ENCODE assay signal across 10 cellular contexts in genomic region chr2:172196768-172197322, GRCh38.
DNase-seq lines count a peak whose midpoint lies in the region; ATAC-seq, FAIRE-seq and TF ChIP-seq lines count a peak whose summit lies in the region.
"Had no signal": no experiment of that assay in that cellular context is flagged by ENCODE, and none has a peak within 500 bp of the region (broad histone marks: within the 10 kb centered on the region; RNA-seq: fewer than 3 reads in every experiment).

No MANE protein-coding gene starts in this region.

- TF ChIP-seq CTCF in AG09319 (IDR thresholded peaks at IDR 0.05; ENCODE audit: low read depth, low read length) (no peak), MM.1S (IDR thresholded peaks at IDR 0.05; ENCODE audit: low read length) (no peak), natural killer cell (IDR thresholded peaks at IDR 0.05) (no peak)

- no peak overlapping the region for H3K27ac ChIP-seq in MM.1S (ENCODE audit: low read length)
- H3K27ac ChIP-seq: ovary had no signal

- H3F3A ChIP-seq in MM.1S (ENCODE audit: insufficient read depth, low read length), result no peaks in the 10 kb centered on the region

- H3K4me3 Mint-ChIP-seq in activated naive CD4-positive, alpha-beta T cell treated with anti-CD3 and anti-CD28 coated beads, Interleukin-2, amount 50 U/mL, for 24 hours, result peak overlapping the region; percentile 31
- no peak overlapping the region for H3K4me3 Mint-ChIP-seq in natural killer cell

- H3K4me2 ChIP-seq in MM.1S (ENCODE audit: low read depth, low read length), result no peak overlapping the region

- intact Hi-C loops in natural killer cell (cut with micrococcal nuclease), result no loop called here

- peaks cover 8% of the 10 kb centered on the region for H3K4me1 Mint-ChIP-seq in activated naive CD4-positive, alpha-beta T cell treated with anti-CD3 and anti-CD28 coated beads, Interleukin-2, amount 50 U/mL, for 24 hours
- peaks cover 14 to 17% of the 10 kb centered on the region in 2 donors for H3K4me1 Mint-ChIP-seq in natural killer cell

- DNase-seq in AG09319 (ENCODE audit: extremely low read depth, low read depth) (peak; percentile 12), MM.1S (peak; percentile 37), natural killer cell (no peak), ecto neural progenitor cell (ENCODE audit: low spot score) (no peak), frontal cortex (ENCODE audit: low spot score in 2 of 2) (no peak)
- no peak for DNase-seq in activated effector memory CD4-positive, alpha-beta T cell treated with anti-CD3 and anti-CD28 coated beads, Interleukin-2, amount 50 U/mL, for 16 hours
- DNase-seq: ovary had no signal

- no peak overlapping the region for H3K27ac Mint-ChIP-seq in activated naive CD4-positive, alpha-beta T cell treated with anti-CD3 and anti-CD28 coated beads, Interleukin-2, amount 50 U/mL, for 24 hours
- peak overlapping the region in 1 of 2 donors; percentile 42 for H3K27ac Mint-ChIP-seq in natural killer cell

- H3K4me3 ChIP-seq in MM.1S (ENCODE audit: low read length), result no peak overlapping the region
- H3K4me3 ChIP-seq: ovary had no signal

- peaks cover 26% of the 10 kb centered on the region for H3K9me3 Mint-ChIP-seq in activated naive CD4-positive, alpha-beta T cell treated with anti-CD3 and anti-CD28 coated beads, Interleukin-2, amount 50 U/mL, for 24 hours
- H3K9me3 Mint-ChIP-seq in natural killer cell, result peaks cover 8 to 14% of the 10 kb centered on the region in 2 donors

- H3K79me2 ChIP-seq in MM.1S (ENCODE audit: low read length), result no peaks in the 10 kb centered on the region

- FAIRE-seq in frontal cortex (lab: Jason Lieb, UNC), result no peak
- FAIRE-seq: endothelial cell of umbilical vein had no signal

- ATAC-seq in natural killer cell, result peak; percentile 72 to 82 (median 79)
- ATAC-seq in HG03460 (IDR thresholded peaks at IDR 0.05; ENCODE audit: unreplicated experiment), result no peak

- H2AFZ ChIP-seq in MM.1S (ENCODE audit: low read length), result no peak overlapping the region

- peaks cover 2% of the 10 kb centered on the region for H3K27me3 Mint-ChIP-seq in activated naive CD4-positive, alpha-beta T cell treated with anti-CD3 and anti-CD28 coated beads, Interleukin-2, amount 50 U/mL, for 24 hours
- H3K27me3 Mint-ChIP-seq in natural killer cell (ENCODE audit: low read depth in 2 of 2), result peaks cover 14 to 15% of the 10 kb centered on the region in 2 donors

- H3K36me3 Mint-ChIP-seq in activated naive CD4-positive, alpha-beta T cell treated with anti-CD3 and anti-CD28 coated beads, Interleukin-2, amount 50 U/mL, for 24 hours, result peaks cover 15% of the 10 kb centered on the region
- peaks cover 26% of the 10 kb centered on the region for H3K36me3 Mint-ChIP-seq in natural killer cell

- H3K36me3 ChIP-seq in MM.1S (replicated peaks; ENCODE audit: insufficient read depth, low read length), result no peaks in the 10 kb centered on the region
- H3K36me3 ChIP-seq: ovary had no signal

- H3K9ac ChIP-seq in MM.1S (ENCODE audit: low read length), result no peak overlapping the region

- no peaks in the 10 kb centered on the region for H4K20me1 ChIP-seq in MM.1S (ENCODE audit: insufficient read depth, low read length)

- no peaks in the 10 kb centered on the region for H3K9me3 ChIP-seq in MM.1S (replicated peaks; ENCODE audit: insufficient read depth, low read length)
- H3K9me3 ChIP-seq: ovary had no signal

- H3K4me1 ChIP-seq in MM.1S (ENCODE audit: low read length), result no peaks in the 10 kb centered on the region

- H3K9me2 ChIP-seq in MM.1S (replicated peaks; ENCODE audit: insufficient read depth, low read length), result no peaks in the 10 kb centered on the region

- H3K27me3 ChIP-seq in MM.1S (replicated peaks; ENCODE audit: insufficient read depth, low read length), result no peaks in the 10 kb centered on the region
- H3K27me3 ChIP-seq: ovary had no signal

Comparison
In these comparisons a context has a peak if more than half of its experiments do, and no peak if none do; other contexts are left out.
1. DNase-seq: peak in AG09319 (single experiment) and MM.1S (single experiment); none in natural killer cell (single experiment), activated effector memory CD4-positive, alpha-beta T cell treated with anti-CD3 and anti-CD28 coated beads, Interleukin-2, amount 50 U/mL, for 16 hours (single experiment), ecto neural progenitor cell (single experiment) and frontal cortex (0 of 2).